ENCODE assay signal across 16 cellular contexts in the genomic region with DNA sequence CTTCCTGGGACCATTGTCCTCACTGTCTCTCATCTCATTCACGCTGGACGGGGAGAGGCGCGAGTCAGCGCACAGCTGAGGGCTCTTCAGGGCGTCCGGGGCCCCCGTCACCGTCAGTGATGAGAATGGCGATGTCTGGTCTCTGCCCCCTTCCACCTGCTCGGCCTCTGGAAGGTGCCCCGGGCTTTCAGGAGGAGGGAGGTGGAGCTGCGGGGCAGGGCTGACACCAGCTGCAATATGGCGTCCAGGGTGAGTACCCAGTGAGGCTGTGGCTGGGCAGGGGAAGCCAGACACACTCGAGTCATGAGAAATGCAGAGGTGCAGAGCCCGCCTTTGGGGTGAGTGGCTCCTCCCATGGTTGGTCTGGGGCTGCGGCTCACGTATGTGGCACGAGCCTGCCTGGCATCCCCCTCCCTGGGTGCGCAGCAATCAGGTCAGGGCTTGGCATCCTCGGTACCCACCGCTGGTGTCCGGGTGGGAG.
"Had no signal": no experiment of that assay in that cellular context is flagged by ENCODE, and none has a peak within 500 bp of the region (broad histone marks: within the 10 kb centered on the region; RNA-seq: fewer than 3 reads in every experiment).

No MANE protein-coding gene starts in this region.

- H3K36me3 ChIP-seq: prostate gland had no signal

- H3K4me1 ChIP-seq: prostate gland had no signal

- H3K27me3 ChIP-seq: tibial nerve had no signal

- H3K4me3 ChIP-seq: prostate gland, tibial nerve had no signal

- DNase-seq: activated CD4-positive, alpha-beta T cell treated with anti-CD3 and anti-CD28 coated beads, Interleukin-2, amount 10 ng/mL, durations not matched to agents 7 days and 5 days; activated naive CD4-positive, alpha-beta T cell treated with Interleukin-2 at 50 U/mL for 16 hours; activated T-cell treated with anti-CD3 and anti-CD28 coated beads for 4 hours; anterior cingulate cortex; cerebellar nuclear complex; effector memory CD4-positive, alpha-beta T cell; foreskin fibroblast; mammary epithelial cell; occipital lobe; stimulated activated CD4-positive, alpha-beta T cell treated with anti-CD3 and anti-CD28 coated beads, Interleukin-12 subunit alpha, Interleukin-12 subunit beta, amount 100 ng/mL, for 4 hours; stimulated activated CD4-positive, alpha-beta T cell treated with anti-CD3 and anti-CD28 coated beads, Interleukin-2, amount 100 ng/mL, for 48 hours; stimulated activated naive CD4-positive, alpha-beta T cell; substantia nigra had no signal

- H3K27ac ChIP-seq: prostate gland, tibial nerve had no signal

- H3K9me3 ChIP-seq: prostate gland, tibial nerve had no signal

- ATAC-seq: naive thymus-derived CD4-positive, alpha-beta T cell had no signal
